ENCODE assay signal across 15 cellular contexts in the genomic region with DNA sequence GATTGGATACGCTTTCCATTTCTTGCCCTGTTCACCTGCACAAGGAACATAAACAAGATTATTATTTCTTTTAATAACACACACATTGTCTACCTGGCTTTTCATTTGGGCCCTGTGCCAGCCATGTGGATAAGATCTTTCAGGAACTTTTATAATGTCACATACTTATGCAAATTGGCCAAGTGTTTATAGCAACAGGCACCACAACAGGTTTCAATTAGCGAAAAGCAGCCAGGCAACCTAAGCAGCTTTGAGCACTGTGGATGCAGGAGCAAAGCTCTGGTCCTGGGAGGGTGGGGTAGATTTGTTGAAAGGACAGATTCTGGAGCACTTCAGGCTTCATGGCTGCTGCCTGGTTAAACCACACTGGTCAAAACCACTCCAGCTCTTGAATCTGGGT.
DNase-seq lines count a peak whose midpoint lies in the region; ATAC-seq and TF ChIP-seq lines count a peak whose summit lies in the region.
"Had no signal": no experiment of that assay in that cellular context is flagged by ENCODE, and none has a peak within 500 bp of the region (broad histone marks: within the 10 kb centered on the region; RNA-seq: fewer than 3 reads in every experiment).

No MANE protein-coding gene starts in this region.

- ATAC-seq in PC-3 = no peak; the same call in 1 of the 2 replicates
- no peak for ATAC-seq in HG02678 (IDR thresholded peaks at IDR 0.05; ENCODE audit: unreplicated experiment)
- ATAC-seq: naive thymus-derived CD8-positive, alpha-beta T cell had no signal

- no peaks in the 10 kb centered on the region for H4K20me1 ChIP-seq in PC-3 (ENCODE audit: low read length)

- H3K9me2 ChIP-seq in PC-3 (replicated peaks; ENCODE audit: low read length) = no peaks in the 10 kb centered on the region

- in situ Hi-C loops in G401 (cut with HindIII; ENCODE audit: low sequenced_read_pairs) = no loop called here

- TF ChIP-seq CTCF in PC-3 (conservative IDR thresholded peaks at IDR 0.05; ENCODE audit: low read depth, low read length) = no peak

- intact Hi-C loops in PC-3 (cut with micrococcal nuclease) = no loop called here

- peaks cover 17% of the 10 kb centered on the region for H3K27me3 ChIP-seq in PC-3 (ENCODE audit: low read length)
- H3K27me3 ChIP-seq: Peyer's patch, testis had no signal

- no peak overlapping the region for H3K4me2 ChIP-seq in PC-3 (ENCODE audit: low read length)

- no peak overlapping the region for H3K9ac ChIP-seq in PC-3 (ENCODE audit: low read length)

- POLR2A ChIA-PET in PC-3 (lab: Charles Lee; ENCODE audit: unreplicated experiment) = no interaction called here

- DNase-seq in SIG-M5 treated with dmso at 0.1 percent for 504 hours (lab: John Stamatoyannopoulos, UW; ENCODE audit: unreplicated experiment) (peak; percentile 25), SIG-M5 (lab: John Stamatoyannopoulos, UW) (no peak), PC-3 (peak; percentile 39), kidney tubule cell (ENCODE audit: low spot score) (peak; percentile 16), NCI-H524 (lab: John Stamatoyannopoulos, UW) (no peak), G401 (ENCODE audit: low spot score) (no peak), nucleus accumbens (lab: John Stamatoyannopoulos, UW) (no peak)
- DNase-seq: activated effector memory CD4-positive, alpha-beta T cell treated with Interleukin-2 at 50 U/mL for 16 hours; Caco-2; left ventricle myocardium inferior; naive thymus-derived CD8-positive, alpha-beta T cell; NCI-H2171 treated with DMSO at 0.1 percent for 48 hours; testis had no signal

- H3F3A ChIP-seq in PC-3 (ENCODE audit: low read length, unreplicated experiment) = no peaks in the 10 kb centered on the region

- H3K79me2 ChIP-seq in PC-3 (ENCODE audit: low read length) = no peaks in the 10 kb centered on the region

- H3K36me3 ChIP-seq in PC-3 (ENCODE audit: low read depth, low read length) = no peaks in the 10 kb centered on the region
- H3K36me3 ChIP-seq: left ventricle myocardium inferior, Peyer's patch had no signal

- CTCF ChIA-PET in PC-3 (lab: Charles Lee) = no interaction called here

- no peak overlapping the region for H2AFZ ChIP-seq in PC-3 (ENCODE audit: low read length)

- no peaks in the 10 kb centered on the region for H3K9me3 ChIP-seq in PC-3 (ENCODE audit: low read length)
- H3K9me3 ChIP-seq: Caco-2, left ventricle myocardium inferior, Peyer's patch, testis had no signal

- H3K27ac ChIP-seq in PC-3 (ENCODE audit: low read length) = no peak overlapping the region
- H3K27ac ChIP-seq: left ventricle myocardium inferior, Peyer's patch, testis had no signal

- no peak overlapping the region for H3K4me3 ChIP-seq in PC-3 (ENCODE audit: low read length)
- H3K4me3 ChIP-seq: left ventricle myocardium inferior, Peyer's patch, testis had no signal

- BruUV-seq in PC-3 (replicated peaks; lab: Mats Ljungman, UMichigan) = no TSS peak

- peaks cover 10% of the 10 kb centered on the region; the same call in 1 of the 2 replicates for H3K4me1 ChIP-seq in PC-3 (ENCODE audit: insufficient read depth, low read length)
- H3K4me1 ChIP-seq: Caco-2, left ventricle myocardium inferior, Peyer's patch, testis had no signal

Comparison
In these comparisons a context has a peak if more than half of its experiments do, and no peak if none do; other contexts are left out.
1. DNase-seq: peak in SIG-M5 treated with dmso at 0.1 percent for 504 hours (single experiment), PC-3 (single experiment) and kidney tubule cell (single experiment); none in SIG-M5 (single experiment), NCI-H524 (0 of 2), G401 (single experiment) and nucleus accumbens (0 of 56).